ENCODE assay signal across 8 cellular contexts in the genomic region with DNA sequence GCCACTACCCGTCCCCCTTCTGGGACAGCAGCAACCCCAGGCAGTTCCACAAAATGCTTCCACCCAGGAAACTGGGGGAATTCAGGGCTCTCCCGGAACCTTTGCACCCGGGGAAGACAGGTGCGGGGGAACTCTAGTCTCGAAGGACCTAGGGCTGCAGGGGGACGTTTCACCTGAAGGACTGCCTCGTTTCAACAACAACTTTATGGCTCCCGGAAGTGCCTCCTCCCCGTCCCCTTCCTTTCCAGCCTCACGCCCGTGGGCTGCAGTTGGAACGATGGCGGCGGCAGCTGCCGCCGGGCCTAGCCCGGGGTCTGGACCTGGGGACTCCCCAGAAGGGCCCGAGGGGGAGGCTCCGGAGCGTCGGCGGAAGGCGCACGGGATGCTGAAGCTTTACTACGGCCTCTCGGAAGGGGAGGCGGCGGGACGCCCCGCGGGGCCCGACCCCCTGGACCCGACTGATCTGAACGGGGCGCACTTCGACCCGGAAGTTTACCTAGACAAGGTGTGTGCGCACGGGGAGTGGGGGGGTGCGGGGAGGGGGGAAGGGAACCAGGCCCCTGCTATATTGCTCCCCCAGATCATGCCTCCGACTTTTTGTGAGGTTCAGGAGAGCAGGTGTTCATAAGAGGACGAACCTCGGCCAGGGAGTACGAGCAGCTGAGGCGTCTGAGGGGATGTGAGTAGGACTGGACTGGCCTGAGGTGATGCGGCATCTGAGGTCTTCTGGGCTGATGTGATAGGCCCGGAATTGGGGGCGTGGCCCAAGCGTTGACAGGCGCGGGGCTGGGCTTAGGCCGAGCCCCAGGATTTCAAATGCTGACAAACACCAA. TPM values are rescaled to one million over a fixed set of nuclear protein-coding genes. Genes with fewer than 3 reads are reported as not detected.
DNase-seq lines count a peak whose midpoint lies in the region; TF ChIP-seq lines count a peak whose summit lies in the region.

A gene (plus strand): TSS at position 241 of the 833 bp plus-strand sequence. CDS start 37 bp downstream, at position 278.

- H3K9me3 Mint-ChIP-seq in nephron progenitor cell = no peaks in the 10 kb centered on the region
- H3K9me3 Mint-ChIP-seq in stimulated activated naive CD8-positive, alpha-beta T cell treated with anti-CD3 and anti-CD28 coated beads, Interleukin-15, Interleukin-2, amounts not matched to agents 100 ng/mL and 50 ng/mL, for 24 hours = no peaks in the 10 kb centered on the region

- no peak for TF ChIP-seq CTCF in nephron progenitor cell (IDR thresholded peaks at IDR 0.05)

- H3K4me1 Mint-ChIP-seq in nephron progenitor cell = peaks cover 14% of the 10 kb centered on the region
- peaks cover 13% of the 10 kb centered on the region for H3K4me1 Mint-ChIP-seq in stimulated activated naive CD8-positive, alpha-beta T cell treated with anti-CD3 and anti-CD28 coated beads, Interleukin-15, Interleukin-2, amounts not matched to agents 100 ng/mL and 50 ng/mL, for 24 hours (ENCODE audit: low read depth)

- H3K36me3 Mint-ChIP-seq in nephron progenitor cell (ENCODE audit: low read depth) = peaks cover 6% of the 10 kb centered on the region
- H3K36me3 Mint-ChIP-seq in stimulated activated naive CD8-positive, alpha-beta T cell treated with anti-CD3 and anti-CD28 coated beads, Interleukin-15, Interleukin-2, amounts not matched to agents 100 ng/mL and 50 ng/mL, for 24 hours (ENCODE audit: low read depth) = peaks cover 13% of the 10 kb centered on the region

- H3K27ac Mint-ChIP-seq in nephron progenitor cell = peak within 1 kb of the TSS; percentile 98
- peak within 1 kb of the TSS; percentile 94 for H3K27ac Mint-ChIP-seq in stimulated activated naive CD8-positive, alpha-beta T cell treated with anti-CD3 and anti-CD28 coated beads, Interleukin-15, Interleukin-2, amounts not matched to agents 100 ng/mL and 50 ng/mL, for 24 hours

- peak within 1 kb of the TSS; percentile 91 for H3K4me3 Mint-ChIP-seq in nephron progenitor cell
- H3K4me3 Mint-ChIP-seq in stimulated activated naive CD8-positive, alpha-beta T cell treated with anti-CD3 and anti-CD28 coated beads, Interleukin-15, Interleukin-2, amounts not matched to agents 100 ng/mL and 50 ng/mL, for 24 hours = peak within 1 kb of the TSS; percentile 90

- H3K27me3 Mint-ChIP-seq in nephron progenitor cell (ENCODE audit: low read depth, poor library complexity) = peaks cover 3% of the 10 kb centered on the region
- no peaks in the 10 kb centered on the region for H3K27me3 Mint-ChIP-seq in stimulated activated naive CD8-positive, alpha-beta T cell treated with anti-CD3 and anti-CD28 coated beads, Interleukin-15, Interleukin-2, amounts not matched to agents 100 ng/mL and 50 ng/mL, for 24 hours

- DNase-seq in Daoy (ENCODE audit: low read depth) (peak; percentile 87), H4 (ENCODE audit: low spot score) (peak; percentile 83), M059J (ENCODE audit: low read depth) (peak; percentile 91), SHP77 treated with DMSO at 0.1 percent for 48 hours (lab: John Stamatoyannopoulos, UW) (peak; percentile 49), fibroblast of the conjunctiva (ENCODE audit: low read depth) (peak; percentile 79), nephron progenitor cell (peak; percentile 85)
- DNase-seq in activated effector memory CD4-positive, alpha-beta T cell treated with anti-CD3 and anti-CD28 coated beads, Interleukin-2, amount 50 U/mL, for 16 hours = peak; percentile 94

RNA-seq across cellular contexts. Expression of the gene that starts here (rescaled TPM):
- 333 and 361 TPM in 2 replicates for total RNA-seq in Daoy (2014; rRNA removed; shearing (Covaris generic))
- 68.7 and 134 TPM in 2 replicates for total RNA-seq in H4 (2014; rRNA removed; shearing (Covaris generic))
- total RNA-seq in M059J (2014; rRNA removed; shearing (Covaris generic)) = 117 and 170 TPM in 2 replicates

Comparison
In these comparisons a context has a peak if more than half of its experiments do, and no peak if none do; other contexts are left out.
1. Peak in every context shown above with its lines: DNase-seq.